27 cellular contexts compared by ENCODE assay signal in genomic region chr19:40513741-40514315, GRCh38. TPM values are rescaled to one million over a fixed set of nuclear protein-coding genes. Genes with fewer than 3 reads are reported as not detected.
A peak's percentile ranks its signal among the peaks of the same experiment; 100 is the strongest.
DNase-seq lines count a peak whose midpoint lies in the region; ATAC-seq, FAIRE-seq and TF ChIP-seq lines count a peak whose summit lies in the region.
"Had no signal": no experiment of that assay in that cellular context is flagged by ENCODE, and none has a peak within 500 bp of the region (broad histone marks: within the 10 kb centered on the region; RNA-seq: fewer than 3 reads in every experiment).

No MANE protein-coding gene starts in this region.

- no peak overlapping the region for H3K27ac ChIP-seq in SJCRH30
- H3K27ac ChIP-seq: SJSA1 had no signal

- no peak overlapping the region for H3K27ac Mint-ChIP-seq in activated naive CD4-positive, alpha-beta T cell treated with anti-CD3 and anti-CD28 coated beads, Interleukin-2, amount 50 U/mL, for 24 hours
- H3K27ac Mint-ChIP-seq in T-helper 17 cell: peak overlapping the region; percentile 41
- H3K27ac Mint-ChIP-seq in neural crest cell (ENCODE audit: unreplicated experiment): peak overlapping the region; percentile 14
- H3K27ac Mint-ChIP-seq: CD4-positive, alpha-beta memory T cell; HFFc6 had no signal

- peaks cover 3% of the 10 kb centered on the region for H3K36me3 Mint-ChIP-seq in activated naive CD4-positive, alpha-beta T cell treated with anti-CD3 and anti-CD28 coated beads, Interleukin-2, amount 50 U/mL, for 24 hours
- H3K36me3 Mint-ChIP-seq in T-helper 17 cell (ENCODE audit: low read depth): peaks cover 15% of the 10 kb centered on the region
- no peaks in the 10 kb centered on the region for H3K36me3 Mint-ChIP-seq in neural crest cell (ENCODE audit: low read depth)
- H3K36me3 Mint-ChIP-seq: CD4-positive, alpha-beta memory T cell had no signal

- ATAC-seq in T-helper 17 cell: no peak
- ATAC-seq in GM18870 (IDR thresholded peaks at IDR 0.05; ENCODE audit: unreplicated experiment): no peak
- ATAC-seq in GM21423 (IDR thresholded peaks at IDR 0.05; ENCODE audit: unreplicated experiment): no peak
- ATAC-seq: PC-3, Right ventricle myocardium inferior had no signal

- H3K4me1 Mint-ChIP-seq in activated naive CD4-positive, alpha-beta T cell treated with anti-CD3 and anti-CD28 coated beads, Interleukin-2, amount 50 U/mL, for 24 hours: peaks cover 10% of the 10 kb centered on the region
- H3K4me1 Mint-ChIP-seq in T-helper 17 cell (peaks cover 2% of the 10 kb centered on the region), neural crest cell (no peaks in the 10 kb centered on the region)

- no peaks in the 10 kb centered on the region for H3K9me3 Mint-ChIP-seq in activated naive CD4-positive, alpha-beta T cell treated with anti-CD3 and anti-CD28 coated beads, Interleukin-2, amount 50 U/mL, for 24 hours
- H3K9me3 Mint-ChIP-seq in neural crest cell: no peaks in the 10 kb centered on the region
- H3K9me3 Mint-ChIP-seq: CD4-positive, alpha-beta memory T cell; HFFc6 had no signal

- H3K36me3 ChIP-seq in bronchial epithelial cell (ENCODE audit: control insufficient read depth, insufficient read depth, low read length) (no peaks in the 10 kb centered on the region), SJCRH30 (no peaks in the 10 kb centered on the region)
- H3K36me3 ChIP-seq: HAP-1, MG63, SJSA1 had no signal

- TF ChIP-seq CTCF in bronchial epithelial cell (IDR thresholded peaks at IDR 0.05; ENCODE audit: insufficient read depth, low read length, severe bottlenecking): no peak
- no peak for TF ChIP-seq CTCF in neural crest cell (conservative IDR thresholded peaks at IDR 0.05)

- H3K4me3 Mint-ChIP-seq in activated naive CD4-positive, alpha-beta T cell treated with anti-CD3 and anti-CD28 coated beads, Interleukin-2, amount 50 U/mL, for 24 hours: peak overlapping the region; percentile 23
- no peak overlapping the region for H3K4me3 Mint-ChIP-seq in T-helper 17 cell
- H3K4me3 Mint-ChIP-seq in neural crest cell: no peak overlapping the region
- H3K4me3 Mint-ChIP-seq: HFFc6 had no signal

- peak; percentile 70 for FAIRE-seq in bronchial epithelial cell (lab: Jason Lieb, UNC)
- FAIRE-seq: A204.1, G401.6 had no signal

- H3K4me1 ChIP-seq in SJCRH30: no peaks in the 10 kb centered on the region
- H3K4me1 ChIP-seq: HAP-1 had no signal

- peaks cover 12% of the 10 kb centered on the region for H3K27me3 ChIP-seq in bronchial epithelial cell (ENCODE audit: control insufficient read depth, insufficient read depth, low read length)
- peaks cover 5% of the 10 kb centered on the region; the same call in 1 of the 2 replicates for H3K27me3 ChIP-seq in SJCRH30

- H3K27me3 Mint-ChIP-seq in activated naive CD4-positive, alpha-beta T cell treated with anti-CD3 and anti-CD28 coated beads, Interleukin-2, amount 50 U/mL, for 24 hours: peaks cover 24% of the 10 kb centered on the region
- H3K27me3 Mint-ChIP-seq in T-helper 17 cell: peaks cover 47% of the 10 kb centered on the region
- peaks cover 85% of the 10 kb centered on the region for H3K27me3 Mint-ChIP-seq in neural crest cell (ENCODE audit: low read depth)

- no peaks in the 10 kb centered on the region for H3K9me3 ChIP-seq in T-helper 17 cell (ENCODE audit: control insufficient read depth, low read length, poor library complexity, severe bottlenecking)
- H3K9me3 ChIP-seq in SJCRH30 (replicated peaks): no peaks in the 10 kb centered on the region
- H3K9me3 ChIP-seq: HAP-1, MG63, SJSA1 had no signal

- no peak for DNase-seq in activated naive CD4-positive, alpha-beta T cell treated with Interleukin-2 at 50 U/mL for 16 hours
- DNase-seq in T-helper 17 cell (no peak), bronchial epithelial cell (ENCODE audit: low read depth) (no peak), neural crest cell (ENCODE audit: low read depth, low spot score) (no peak), SJCRH30 (no peak)
- DNase-seq: C1 segment of cervical spinal cord; CD4-positive, alpha-beta memory T cell; COR-L47; GOT3; HFFc6; IMR-90; KG1; MG63; NCI-H1694; NCI-H2029 treated with DMSO at 0.1 percent for 48 hours; NCI-H446 treated with DMSO at 0.1 percent for 48 hours; NCI-H82; NK-92 treated with Interleukin-12 subunit alpha and Interleukin-12 subunit beta, amount 100 ng/mL, for 24 hours; PC-3 had no signal

- H3K4me3 ChIP-seq in bronchial epithelial cell (ENCODE audit: low read depth, low read length) (no peak overlapping the region), SJCRH30 (no peak overlapping the region)
- H3K4me3 ChIP-seq: HAP-1, MG63, SJSA1 had no signal

RNA-seq across cellular contexts. Expression of gene SPTBN4, which starts 47.0 kb away (rescaled TPM):
- total RNA-seq in T-helper 17 cell: under 1 TPM; 0.21 to 0.25 TPM
- total RNA-seq in bronchial epithelial cell: 0.53 and 1.8 TPM in 2 replicates
- 0.40 and 1.1 TPM in 2 replicates for total RNA-seq in neural crest cell
- 0.13 and 0.32 TPM in 2 replicates for total RNA-seq in SJCRH30 (2014; rRNA removed; shearing (Covaris generic))

RNA-seq across cellular contexts. Expression of gene BLVRB, which starts 48.3 kb away (rescaled TPM):
- total RNA-seq in T-helper 17 cell (1 to 10 TPM; 7.4 to 9.9 TPM), bronchial epithelial cell (682 and 797 TPM in 2 replicates), neural crest cell (3.1 and 3.2 TPM in 2 replicates)
- total RNA-seq in SJCRH30 (2014; rRNA removed; shearing (Covaris generic)): 3.8 and 6.6 TPM in 2 replicates

Comparison
In these comparisons a context has a peak if more than half of its experiments do, and no peak if none do; other contexts are left out.
1. RNA of gene BLVRB, which starts 48.3 kb away (total RNA-seq): 682 to 797 TPM in bronchial epithelial cell; 7.4 to 9.9 TPM in T-helper 17 cell, 3.8 to 6.6 TPM in SJCRH30 and 3.1 to 3.2 TPM in neural crest cell; every median in the first group is over 10 times any median in the second.